Comparison of ENCODE assay signal across 10 cellular contexts in the genomic region with DNA sequence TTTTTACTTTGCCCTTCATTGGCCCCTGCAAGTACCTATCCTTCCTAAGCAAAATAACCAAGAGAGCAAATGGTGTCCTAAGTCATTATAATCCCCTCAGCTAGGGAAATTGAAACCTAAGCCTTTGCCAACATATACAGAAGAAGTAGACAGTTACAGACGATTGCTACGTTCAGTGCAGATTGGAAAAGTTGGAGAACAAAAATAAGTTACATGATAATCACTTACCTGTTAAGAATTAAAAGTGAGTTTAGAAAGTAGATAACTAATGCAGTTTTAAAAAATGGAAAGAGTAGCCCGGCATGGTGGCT.
DNase-seq lines count a peak whose midpoint lies in the region; ATAC-seq and TF ChIP-seq lines count a peak whose summit lies in the region.
"Had no signal": no experiment of that assay in that cellular context is flagged by ENCODE, and none has a peak within 500 bp of the region (broad histone marks: within the 10 kb centered on the region; RNA-seq: fewer than 3 reads in every experiment).

No MANE protein-coding gene starts in this region.

- peak overlapping the region; percentile 94 for H3K4me2 ChIP-seq in osteoblast (ENCODE audit: insufficient read depth, low read length)

- no peaks in the 10 kb centered on the region for H4K20me1 ChIP-seq in osteoblast (ENCODE audit: insufficient read depth, low read length)

- no peaks in the 10 kb centered on the region for H3K9me3 ChIP-seq in osteoblast (ENCODE audit: low read depth, low read length)

- ATAC-seq in GM18868 (IDR thresholded peaks at IDR 0.05; ENCODE audit: unreplicated experiment) (peak; percentile 5), GM18517 (IDR thresholded peaks at IDR 0.05; ENCODE audit: unreplicated experiment) (no peak), left colon (no peak)

- H3K4me3 ChIP-seq in coronary artery (peak overlapping the region; percentile 57), osteoblast (ENCODE audit: insufficient read depth, low read length) (peak overlapping the region; percentile 68)
- H3K4me3 ChIP-seq: GM12878 had no signal

- no peak for TF ChIP-seq CTCF in coronary artery (IDR thresholded peaks at IDR 0.05)
- TF ChIP-seq CTCF in osteoblast (IDR thresholded peaks at IDR 0.05; ENCODE audit: extremely low read depth, low read depth, low read length), result no peak
- no peak for TF ChIP-seq CTCF in GM13976 (IDR thresholded peaks at IDR 0.05; ENCODE audit: borderline replicate concordance, control extremely low read depth, extremely low read depth, insufficient read depth, missing control alignments)

- no peaks in the 10 kb centered on the region for H3K79me2 ChIP-seq in osteoblast (ENCODE audit: insufficient read depth, low read length)

- no peak overlapping the region for H3K27ac ChIP-seq in coronary artery
- no peak overlapping the region for H3K27ac ChIP-seq in osteoblast (ENCODE audit: low read depth, low read length)

- peak overlapping the region; percentile 96 for H2AFZ ChIP-seq in osteoblast (ENCODE audit: low read length)

- intact Hi-C loops in left colon (cut with DNase I, micrococcal nuclease), result no loop called here

- no peaks in the 10 kb centered on the region for H3K36me3 ChIP-seq in osteoblast (ENCODE audit: insufficient read depth, low read length)

- H3K27me3 ChIP-seq in osteoblast (ENCODE audit: insufficient read depth, low read length), result no peaks in the 10 kb centered on the region

- H3K4me1 ChIP-seq in osteoblast (ENCODE audit: insufficient read depth, low read length), result peaks cover 8% of the 10 kb centered on the region

- in situ Hi-C loops in GM13976 (cut with MboI; ENCODE audit: low sequenced_read_pairs, unreplicated experiment), result no loop called here

- peak; percentile 82 for DNase-seq in NCI-H69 (lab: John Stamatoyannopoulos, UW)
- no peak for DNase-seq in coronary artery (ENCODE audit: low spot score)
- peak; percentile 27 for DNase-seq in osteoblast (ENCODE audit: insufficient read length, low spot score, missing footprints)
- DNase-seq in GM13976 (ENCODE audit: low spot score), result no peak
- DNase-seq in activated CD4-positive, alpha-beta T cell treated with anti-CD3 and anti-CD28 coated beads for 1 hour, result no peak
- DNase-seq in left colon, result no peak
- DNase-seq: T1000 had no signal

Comparison
In these comparisons a context has a peak if more than half of its experiments do, and no peak if none do; other contexts are left out.
1. DNase-seq: peak in NCI-H69 (single experiment) and osteoblast (single experiment); none in coronary artery (single experiment), GM13976 (single experiment), activated CD4-positive, alpha-beta T cell treated with anti-CD3 and anti-CD28 coated beads for 1 hour (single experiment) and left colon (0 of 2).